ENCODE assay signal across 18 cellular contexts in the genomic region with DNA sequence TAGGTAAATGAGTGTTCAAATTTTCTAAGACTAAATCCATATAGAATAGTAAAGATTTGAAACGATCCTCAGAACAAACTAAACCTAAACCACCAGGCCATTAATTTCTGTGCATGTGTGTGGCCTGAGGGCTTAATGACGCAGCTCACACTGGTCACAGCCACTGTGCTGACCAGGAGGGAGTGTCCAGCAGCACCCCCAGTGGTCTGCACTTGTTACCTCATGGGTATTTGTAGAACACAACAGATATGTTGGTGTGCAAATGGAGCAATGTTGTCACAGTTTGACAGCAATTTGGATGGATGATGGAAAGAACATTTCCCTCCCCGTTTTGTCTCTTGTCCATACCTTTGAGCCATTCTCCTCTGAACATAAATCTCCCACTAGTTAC.
DNase-seq lines count a peak whose midpoint lies in the region; ATAC-seq and TF ChIP-seq lines count a peak whose summit lies in the region.
"Had no signal": no experiment of that assay in that cellular context is flagged by ENCODE, and none has a peak within 500 bp of the region (broad histone marks: within the 10 kb centered on the region; RNA-seq: fewer than 3 reads in every experiment).

No MANE protein-coding gene starts in this region.

- CTCF ChIA-PET in Caco-2 (lab: Charles Lee): no interaction called here

- peak; percentile 14 to 47 for TF ChIP-seq CTCF in Caco-2 (IDR thresholded peaks at IDR 0.05; ENCODE audit: insufficient read depth in 1 of 2, low read depth in 1 of 2, low read length in 1 of 2, severe bottlenecking in 1 of 2, unreplicated experiment in 1 of 2)
- TF ChIP-seq CTCF in HFFc6 (IDR thresholded peaks at IDR 0.05): peak; percentile 32
- TF ChIP-seq CTCF in astrocyte of the spinal cord (IDR thresholded peaks at IDR 0.05; ENCODE audit: low read depth, low read length): peak; percentile 10
- no peak for TF ChIP-seq CTCF in hepatocyte (IDR thresholded peaks at IDR 0.05; ENCODE audit: poor library complexity)

- H3K4me3 ChIP-seq in Caco-2 (ENCODE audit: low read depth, low read length): no peak overlapping the region
- no peak overlapping the region for H3K4me3 ChIP-seq in astrocyte of the spinal cord (ENCODE audit: low read depth, low read length)
- no peak overlapping the region for H3K4me3 ChIP-seq in hepatocyte
- H3K4me3 ChIP-seq: body of pancreas, lung, skin epidermis, vagina had no signal

- H3K4me2 ChIP-seq in hepatocyte: no peak overlapping the region

- H3K27me3 Mint-ChIP-seq in Caco-2 (ENCODE audit: insufficient read depth, unreplicated experiment) (no peaks in the 10 kb centered on the region), HFFc6 (ENCODE audit: insufficient read depth) (peaks cover 5% of the 10 kb centered on the region; the same call in 1 of the 2 replicates), naive B cell (no peaks in the 10 kb centered on the region)

- H3K9me3 Mint-ChIP-seq in Caco-2 (ENCODE audit: unreplicated experiment) (no peaks in the 10 kb centered on the region), HFFc6 (no peaks in the 10 kb centered on the region), naive B cell (no peaks in the 10 kb centered on the region)

- H3K36me3 Mint-ChIP-seq in Caco-2 (ENCODE audit: insufficient read depth, unreplicated experiment) (no peaks in the 10 kb centered on the region), HFFc6 (ENCODE audit: low read depth) (no peaks in the 10 kb centered on the region), naive B cell (no peaks in the 10 kb centered on the region)

- no peaks in the 10 kb centered on the region for H3K27me3 ChIP-seq in Caco-2 (replicated peaks; ENCODE audit: control insufficient read depth, insufficient read depth, low read length)
- no peaks in the 10 kb centered on the region for H3K27me3 ChIP-seq in hepatocyte
- H3K27me3 ChIP-seq: body of pancreas, vagina had no signal

- in situ Hi-C loops in astrocyte of the spinal cord (cut with HindIII; ENCODE audit: low sequenced_read_pairs): no loop called here

- POLR2A ChIA-PET in Caco-2 (lab: Charles Lee): no interaction called here

- no peaks in the 10 kb centered on the region for H3K36me3 ChIP-seq in Caco-2 (ENCODE audit: control insufficient read depth, insufficient read depth, low read length)
- H3K36me3 ChIP-seq in hepatocyte (replicated peaks; ENCODE audit: insufficient read depth, low read depth): no peaks in the 10 kb centered on the region
- H3K36me3 ChIP-seq: vagina had no signal

- no peaks in the 10 kb centered on the region for H3K79me2 ChIP-seq in hepatocyte

- ATAC-seq in naive B cell (ENCODE audit: low read depth in 2 of 2): no peak
- ATAC-seq in left cardiac atrium: no peak
- ATAC-seq: body of pancreas had no signal

- no peak overlapping the region for H2AFZ ChIP-seq in hepatocyte

- no peaks in the 10 kb centered on the region for H3K4me1 Mint-ChIP-seq in Caco-2 (ENCODE audit: low read depth, unreplicated experiment)
- no peaks in the 10 kb centered on the region for H3K4me1 Mint-ChIP-seq in HFFc6 (ENCODE audit: low read depth)
- peaks cover 30 to 58% (median 39%) of the 10 kb centered on the region in 3 donors for H3K4me1 Mint-ChIP-seq in naive B cell

- H3K4me1 ChIP-seq in Caco-2 (peaks cover 13% of the 10 kb centered on the region), hepatocyte (ENCODE audit: insufficient read depth) (peaks cover 8% of the 10 kb centered on the region)
- H3K4me1 ChIP-seq: vagina had no signal

- no peaks in the 10 kb centered on the region for H3K9me3 ChIP-seq in Caco-2
- no peaks in the 10 kb centered on the region for H3K9me3 ChIP-seq in hepatocyte (ENCODE audit: low read depth)
- H3K9me3 ChIP-seq: body of pancreas, vagina had no signal

- BruUV-seq in Caco-2 (replicated peaks; lab: Mats Ljungman, UMichigan): no TSS peak

- no peak overlapping the region for H3K4me3 Mint-ChIP-seq in Caco-2 (ENCODE audit: unreplicated experiment)
- H3K4me3 Mint-ChIP-seq in HFFc6: no peak overlapping the region
- peak overlapping the region in 7 of 8 donors; percentile 74 to 91 (median 81) for H3K4me3 Mint-ChIP-seq in naive B cell

- 85% methylated on average over 3 of the region's 3 CpGs for WGBS in hepatocyte (ENCODE audit: low lambda C conversion rate, missing lambda C conversion rate)

- intact Hi-C loops in Caco-2 (cut with micrococcal nuclease; ENCODE audit: unreplicated experiment): no loop called here
- intact Hi-C loops in left cardiac atrium (cut with DNase I): no loop called here

- DNase-seq in Caco-2 (peak in 1 of 2 experiments; percentile 29), HFFc6 (peak; percentile 1), astrocyte of the spinal cord (ENCODE audit: low read depth, low spot score) (no peak), naive B cell (no peak), RPMI8226 (no peak), left cardiac atrium (no peak), hepatocyte (ENCODE audit: low spot score) (no peak)
- DNase-seq in stimulated activated CD4-positive, alpha-beta T cell treated with anti-CD3 and anti-CD28 coated beads, Interleukin-4, amount 100 ng/mL, for 4 hours: no peak
- DNase-seq: activated gamma-delta T cell treated with Interleukin-2 at 50 U/mL for 16 hours; DMS153; NCI-H1694 treated with DMSO at 0.1 percent for 48 hours; NCI-H446; stimulated activated naive CD4-positive, alpha-beta T cell treated with Interleukin-2 at 50 U/mL for 16 hours had no signal

- H3K9me2 ChIP-seq in hepatocyte (replicated peaks; ENCODE audit: insufficient read depth): no peaks in the 10 kb centered on the region

- no peak overlapping the region for H3K27ac ChIP-seq in hepatocyte
- H3K27ac ChIP-seq: HL-60, skin epidermis, vagina had no signal

- H3K27ac Mint-ChIP-seq in Caco-2 (ENCODE audit: unreplicated experiment) (no peak overlapping the region), HFFc6 (no peak overlapping the region), naive B cell (peak overlapping the region in 4 of 6 donors; percentile 71 to 93 (median 78))

- H4K20me1 ChIP-seq in hepatocyte (ENCODE audit: insufficient read depth, poor library complexity, severe bottlenecking): no peaks in the 10 kb centered on the region

Comparison
In these comparisons a context has a peak if more than half of its experiments do, and no peak if none do; other contexts are left out.
1. H3K27ac Mint-ChIP-seq: peak in naive B cell (4 of 6); none in Caco-2 (single experiment) and HFFc6 (single experiment).
2. H3K4me3 Mint-ChIP-seq: peak in naive B cell (7 of 8); none in Caco-2 (single experiment) and HFFc6 (single experiment).